Comparison of ENCODE assay signal across 10 cellular contexts in the genomic region with DNA sequence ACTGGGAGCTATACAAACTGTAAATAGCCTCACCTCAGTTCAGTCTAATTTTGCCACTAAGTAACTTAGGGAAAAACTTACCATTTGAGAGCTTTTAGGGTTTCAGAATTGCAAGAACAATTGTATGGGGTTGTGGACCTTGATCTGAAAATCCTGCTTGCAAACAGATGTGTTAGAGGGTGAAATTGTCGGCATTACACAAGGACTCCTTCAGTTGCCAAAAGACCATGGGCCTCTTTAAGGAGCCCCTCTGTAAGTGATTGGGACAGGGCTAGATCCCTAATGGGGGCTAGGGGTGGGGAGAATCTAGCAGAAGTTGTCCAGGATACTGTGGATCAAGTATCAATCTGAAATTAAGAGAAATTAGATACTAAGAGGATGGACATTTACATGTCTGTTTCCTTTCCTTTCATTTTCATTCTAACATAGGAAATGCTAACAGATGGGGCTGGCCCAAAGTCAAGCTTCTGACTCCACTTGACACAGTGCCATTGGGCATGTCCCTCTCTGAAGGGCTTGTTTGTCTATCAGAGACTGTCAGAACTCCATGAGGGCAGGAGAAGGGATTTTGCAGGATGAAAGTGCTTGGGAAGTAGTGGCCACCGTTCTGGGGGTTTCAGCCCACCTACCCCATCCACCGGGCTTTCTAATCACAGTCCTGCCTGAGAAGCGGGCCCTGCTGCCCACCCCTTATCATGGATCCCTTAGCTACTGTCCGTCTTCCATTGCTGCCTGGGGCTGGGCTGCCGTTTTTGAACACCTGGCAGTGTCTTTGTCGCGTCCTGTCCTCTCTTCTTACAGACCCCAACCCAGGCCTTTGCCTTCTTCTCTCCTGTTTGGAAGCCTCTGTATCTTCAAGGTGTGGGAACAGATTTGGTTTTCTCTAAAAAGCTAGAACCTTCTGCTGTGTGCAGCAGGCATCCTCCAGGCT. TPM values are rescaled to one million over a fixed set of nuclear protein-coding genes. Genes with fewer than 3 reads are reported as not detected.
A peak's percentile ranks its signal among the peaks of the same experiment; 100 is the strongest.
DNase-seq lines count a peak whose midpoint lies in the region; ATAC-seq and TF ChIP-seq lines count a peak whose summit lies in the region.
"Had no signal": no experiment of that assay in that cellular context is flagged by ENCODE, and none has a peak within 500 bp of the region (broad histone marks: within the 10 kb centered on the region; RNA-seq: fewer than 3 reads in every experiment).

No MANE protein-coding gene starts in this region.

- H3K9ac ChIP-seq in mucosa of rectum (ENCODE audit: low read depth in 1 of 2, low read length in 2 of 2): peak overlapping the region in 1 of 2 donors; percentile 24

- no peak for ATAC-seq in stimulated activated memory B cell treated with anti-CD40 and anti-IgM and Interleukin-4, amounts not matched to agents 10 μg/mL and 1 μg/mL and 100 μg/mL, for 72 hours

- POLR2A ChIA-PET in AG04450 (lab: Yijun Ruan, JAX): no interaction called here

- TF ChIP-seq CTCF in AG04450 (IDR thresholded peaks at IDR 0.05; ENCODE audit: low read depth, low read length): no peak

- peaks cover 5 to 6% of the 10 kb centered on the region in 2 donors for H3K4me1 ChIP-seq in esophagus (ENCODE audit: control insufficient read depth in 2 of 2, insufficient read depth in 2 of 2, low read length in 1 of 2)
- peaks cover 0 to 9% of the 10 kb centered on the region in 2 donors for H3K4me1 ChIP-seq in mucosa of rectum (ENCODE audit: control insufficient read depth in 2 of 2, insufficient read depth in 2 of 2, low read length in 2 of 2)

- no peaks in the 10 kb centered on the region for H3K27me3 Mint-ChIP-seq in stimulated activated memory B cell treated with anti-CD40 and anti-IgM and Interleukin-4, amounts not matched to agents 10 μg/mL and 1 μg/mL and 100 μg/mL, for 72 hours

- H3K27ac ChIP-seq in AG04450 (ENCODE audit: low read depth, low read length) (peak overlapping the region; percentile 68), esophagus (ENCODE audit: low read depth in 2 of 2, low read length in 1 of 2) (peak overlapping the region; percentile 57 to 62), mucosa of rectum (ENCODE audit: low read depth in 2 of 2, low read length in 2 of 2) (peak overlapping the region; percentile 7 to 19)

- H3K4me3 Mint-ChIP-seq in stimulated activated memory B cell treated with anti-CD40 and anti-IgM and Interleukin-4, amounts not matched to agents 10 μg/mL and 1 μg/mL and 100 μg/mL, for 72 hours: no peak overlapping the region
- H3K4me3 Mint-ChIP-seq: activated CD4-positive, alpha-beta T cell treated with anti-CD3 and anti-CD28 coated beads, Interleukin-2, amount 10 ng/mL, durations not matched to agents 7 days and 5 days; CD14-positive monocyte had no signal

- H3K36me3 ChIP-seq in esophagus (ENCODE audit: control insufficient read depth in 2 of 2, insufficient read depth in 2 of 2, low read length in 1 of 2) (no peaks in the 10 kb centered on the region), mucosa of rectum (ENCODE audit: control insufficient read depth in 2 of 2, insufficient read depth in 2 of 2, low read length in 2 of 2) (no peaks in the 10 kb centered on the region)

- no peak overlapping the region for H3K27ac Mint-ChIP-seq in stimulated activated memory B cell treated with anti-CD40 and anti-IgM and Interleukin-4, amounts not matched to agents 10 μg/mL and 1 μg/mL and 100 μg/mL, for 72 hours
- H3K27ac Mint-ChIP-seq: activated CD4-positive, alpha-beta T cell treated with anti-CD3 and anti-CD28 coated beads, Interleukin-2, amount 10 ng/mL, durations not matched to agents 7 days and 5 days; CD14-positive monocyte had no signal

- H3K4me3 ChIP-seq in AG04450 (ENCODE audit: low read depth, low read length): no peak overlapping the region
- no peak overlapping the region for H3K4me3 ChIP-seq in esophagus (ENCODE audit: low read depth in 1 of 2, low read length in 2 of 2)
- H3K4me3 ChIP-seq in mucosa of rectum (ENCODE audit: low read length in 2 of 2): peak overlapping the region in 1 of 2 donors; percentile 55

- DNase-seq in AG04450 (ENCODE audit: low read depth, low spot score) (no peak), NCI-H2196 treated with DMSO at 0.1 percent for 48 hours (lab: John Stamatoyannopoulos, UW; ENCODE audit: unreplicated experiment) (peak; percentile 23), NCI-H2107 treated with DMSO at 0.1 percent for 48 hours (lab: John Stamatoyannopoulos, UW; ENCODE audit: unreplicated experiment) (no peak), HK-2 (ENCODE audit: unreplicated experiment) (no peak)
- DNase-seq in effector CD4-positive, alpha-beta T cell: no peak
- DNase-seq: activated CD4-positive, alpha-beta T cell treated with anti-CD3 and anti-CD28 coated beads, Interleukin-2, amount 10 ng/mL, durations not matched to agents 7 days and 5 days had no signal

- H3K9me3 ChIP-seq in AG04450 (ENCODE audit: control insufficient read depth, insufficient read depth, low read length) (no peaks in the 10 kb centered on the region), esophagus (ENCODE audit: control insufficient read depth in 2 of 2, insufficient read depth in 1 of 2, low read depth in 1 of 2, low read length in 1 of 2) (no peaks in the 10 kb centered on the region), mucosa of rectum (ENCODE audit: control insufficient read depth in 2 of 2, low read length in 2 of 2) (no peaks in the 10 kb centered on the region)

- no peaks in the 10 kb centered on the region for H3K9me3 Mint-ChIP-seq in stimulated activated memory B cell treated with anti-CD40 and anti-IgM and Interleukin-4, amounts not matched to agents 10 μg/mL and 1 μg/mL and 100 μg/mL, for 72 hours
- H3K9me3 Mint-ChIP-seq: activated CD4-positive, alpha-beta T cell treated with anti-CD3 and anti-CD28 coated beads, Interleukin-2, amount 10 ng/mL, durations not matched to agents 7 days and 5 days had no signal

- H3K27me3 ChIP-seq in AG04450 (ENCODE audit: control insufficient read depth, insufficient read depth, low read length) (peaks cover 24% of the 10 kb centered on the region), esophagus (ENCODE audit: control insufficient read depth in 1 of 2, insufficient read depth in 2 of 2, low read length in 2 of 2) (no peaks in the 10 kb centered on the region), mucosa of rectum (ENCODE audit: control insufficient read depth in 2 of 2, insufficient read depth in 2 of 2, low read length in 2 of 2) (no peaks in the 10 kb centered on the region)

- CTCF ChIA-PET in AG04450 (lab: Charles Lee): interaction anchor here (1.1 to 2.1 kb wide), 4 partner anchors 13 to 225 kb away, joined by 3 to 7 read pairs (median 5); a partner anchor contains a TSS

- H3K36me3 Mint-ChIP-seq in stimulated activated memory B cell treated with anti-CD40 and anti-IgM and Interleukin-4, amounts not matched to agents 10 μg/mL and 1 μg/mL and 100 μg/mL, for 72 hours: no peaks in the 10 kb centered on the region
- H3K36me3 Mint-ChIP-seq: CD14-positive monocyte had no signal

- peaks cover 7% of the 10 kb centered on the region for H3K4me1 Mint-ChIP-seq in stimulated activated memory B cell treated with anti-CD40 and anti-IgM and Interleukin-4, amounts not matched to agents 10 μg/mL and 1 μg/mL and 100 μg/mL, for 72 hours
- H3K4me1 Mint-ChIP-seq: CD14-positive monocyte had no signal

- 37 to 44% methylated on average over 8 of the region's 8 CpGs for WGBS in esophagus, 2 donors

RNA-seq across cellular contexts. Expression of a gene that starts 54.7 kb away (rescaled TPM):
- not detected in 2 replicates for polyA plus RNA-seq in AG04450 (2011; rRNA removed)
- polyA minus RNA-seq in AG04450 (2011; rRNA and poly(A)+ RNA removed): not detected in 2 replicates
- 1 to 10 TPM in 1 of 2 donors, under 1 TPM in 1; 0.61 to 2.1 TPM for polyA plus RNA-seq in esophagus
- polyA plus RNA-seq: CD14-positive monocyte had no signal

Comparison
In these comparisons a context has a peak if more than half of its experiments do, and no peak if none do; other contexts are left out.
1. H3K27ac ChIP-seq: peak in every context shown above with its lines; median percentile 68 in AG04450; 60 in esophagus; 13 in mucosa of rectum.